Comparison of ENCODE assay signal across 19 cellular contexts in the genomic region with DNA sequence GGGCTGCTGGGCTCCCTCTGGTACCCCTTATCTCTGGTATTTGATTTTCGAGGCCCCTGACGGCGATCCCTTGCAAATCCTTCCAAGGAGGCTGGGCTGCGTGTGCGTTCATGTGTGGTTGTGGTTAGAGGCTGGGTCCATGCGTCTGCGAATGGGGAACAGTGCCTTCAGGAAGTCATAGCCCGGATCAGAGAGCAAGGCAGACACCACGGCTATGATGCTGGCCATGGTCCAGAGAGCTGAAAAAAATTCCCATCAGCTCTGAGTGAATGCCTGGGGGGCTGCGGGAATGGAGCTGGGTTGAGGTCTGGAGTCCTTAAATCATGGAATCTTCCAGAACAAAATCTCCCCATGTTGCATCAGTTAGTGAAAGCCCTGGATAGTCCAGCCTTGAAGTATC.
DNase-seq lines count a peak whose midpoint lies in the region; ATAC-seq and TF ChIP-seq lines count a peak whose summit lies in the region.
"Had no signal": no experiment of that assay in that cellular context is flagged by ENCODE, and none has a peak within 500 bp of the region (broad histone marks: within the 10 kb centered on the region; RNA-seq: fewer than 3 reads in every experiment).

No MANE protein-coding gene starts in this region.

- no peak overlapping the region for H3K18ac ChIP-seq in mesenchymal stem cell (ENCODE audit: low read depth in 1 of 2, low read length in 2 of 2)

- no peak overlapping the region for H2AK5ac ChIP-seq in mesenchymal stem cell (ENCODE audit: low read length, severe bottlenecking)

- H3K4me1 ChIP-seq in mesenchymal stem cell (ENCODE audit: control insufficient read depth, insufficient read depth, low read depth, low read length) = peaks cover 8% of the 10 kb centered on the region
- peaks cover 0 to 9% of the 10 kb centered on the region in 2 donors for H3K4me1 ChIP-seq in thoracic aorta (ENCODE audit: control insufficient read depth in 1 of 2, low read depth in 2 of 2)

- H3K9me3 Mint-ChIP-seq in activated T-cell treated with anti-CD3 and anti-CD28 coated beads, Interleukin-2, amount 50 U/mL, for 24 hours = no peaks in the 10 kb centered on the region
- H3K9me3 Mint-ChIP-seq: CD8-positive, alpha-beta memory T cell; HFFc6 had no signal

- no peaks in the 10 kb centered on the region for H3K27me3 ChIP-seq in mesenchymal stem cell (ENCODE audit: control insufficient read depth in 1 of 2, insufficient read depth in 1 of 2, low read length in 2 of 2)
- no peaks in the 10 kb centered on the region for H3K27me3 ChIP-seq in thoracic aorta (replicated peaks; ENCODE audit: insufficient read depth)

- H3K36me3 ChIP-seq in mesenchymal stem cell (ENCODE audit: control insufficient read depth in 1 of 2, insufficient read depth in 2 of 2, low read depth in 1 of 2, low read length in 2 of 2) (no peaks in the 10 kb centered on the region), thoracic aorta (no peaks in the 10 kb centered on the region)
- H3K36me3 ChIP-seq: stomach had no signal

- no peak overlapping the region for H2BK120ac ChIP-seq in mesenchymal stem cell (ENCODE audit: low read depth, low read length)

- H2BK5ac ChIP-seq in mesenchymal stem cell (ENCODE audit: low read depth, low read length, poor library complexity, severe bottlenecking) = no peak overlapping the region

- DNase-seq in NCI-H1092 treated with DMSO at 0.1 percent for 48 hours (lab: John Stamatoyannopoulos, UW) (peak; percentile 26), NCI-H1092 (lab: John Stamatoyannopoulos, UW) (no peak), astrocyte of the hippocampus (ENCODE audit: low read depth, low spot score) (peak; percentile 78), mesenchymal stem cell (no peak), thoracic aorta (ENCODE audit: low spot score) (no peak), NCI-H1930 (lab: John Stamatoyannopoulos, UW) (no peak), D341Med (ENCODE audit: low spot score) (no peak)
- no peak for DNase-seq in activated T-cell treated with anti-CD3 and anti-CD28 coated beads, Interleukin-2, amount 50 U/mL, for 24 hours
- DNase-seq: 8988T; activated CD4-positive, CD25-positive, alpha-beta regulatory T cell; activated effector memory CD4-positive, alpha-beta T cell treated with anti-CD3 and anti-CD28 coated beads, Interleukin-2, amount 50 U/mL, for 16 hours; CD8-positive, alpha-beta memory T cell; effector CD4-positive, alpha-beta T cell; GF-D8; HFFc6; KBM-7; mammary epithelial cell; OCI-M1; stomach had no signal

- H3K4me3 Mint-ChIP-seq in activated T-cell treated with anti-CD3 and anti-CD28 coated beads, Interleukin-2, amount 50 U/mL, for 24 hours = no peak overlapping the region
- H3K4me3 Mint-ChIP-seq: CD8-positive, alpha-beta memory T cell; HFFc6 had no signal

- no peak overlapping the region for H4K8ac ChIP-seq in mesenchymal stem cell (ENCODE audit: low read length)

- H3K4me3 ChIP-seq in mesenchymal stem cell (ENCODE audit: insufficient read depth in 1 of 2, low read depth in 1 of 2, low read length in 2 of 2) = no peak overlapping the region
- H3K4me3 ChIP-seq in thoracic aorta = no peak overlapping the region
- H3K4me3 ChIP-seq: stomach had no signal

- no peak overlapping the region for H3K4me2 ChIP-seq in mesenchymal stem cell (ENCODE audit: low read length, poor library complexity, severe bottlenecking)

- peaks cover 46% of the 10 kb centered on the region for H3K27me3 Mint-ChIP-seq in activated T-cell treated with anti-CD3 and anti-CD28 coated beads, Interleukin-2, amount 50 U/mL, for 24 hours

- no peak for TF ChIP-seq CTCF in thoracic aorta (IDR thresholded peaks at IDR 0.05)

- no peaks in the 10 kb centered on the region for H3K4me1 Mint-ChIP-seq in activated T-cell treated with anti-CD3 and anti-CD28 coated beads, Interleukin-2, amount 50 U/mL, for 24 hours (ENCODE audit: low read depth)
- H3K4me1 Mint-ChIP-seq: CD8-positive, alpha-beta memory T cell had no signal

- H3K23ac ChIP-seq in mesenchymal stem cell (ENCODE audit: low read length in 2 of 2) = no peak overlapping the region

- H4K91ac ChIP-seq in mesenchymal stem cell (ENCODE audit: low read length) = no peak overlapping the region

- H2BK12ac ChIP-seq in mesenchymal stem cell (ENCODE audit: low read length in 2 of 2) = no peak overlapping the region

- no peak overlapping the region for H3K4ac ChIP-seq in mesenchymal stem cell (ENCODE audit: low read depth in 1 of 2, low read length in 2 of 2)

- H3K9me3 ChIP-seq in mesenchymal stem cell (ENCODE audit: control insufficient read depth, low read length) (no peaks in the 10 kb centered on the region), thoracic aorta (no peaks in the 10 kb centered on the region)
- H3K9me3 ChIP-seq: stomach had no signal

- H3K14ac ChIP-seq in mesenchymal stem cell (ENCODE audit: low read length in 2 of 2) = no peak overlapping the region

- H2BK15ac ChIP-seq in mesenchymal stem cell (ENCODE audit: low read depth, poor library complexity, severe bottlenecking) = peak overlapping the region; percentile 54

- no peak overlapping the region for H3K9ac ChIP-seq in mesenchymal stem cell (ENCODE audit: low read length)

- H3K27ac ChIP-seq in mesenchymal stem cell (ENCODE audit: low read length, poor library complexity, severe bottlenecking) = no peak overlapping the region
- no peak overlapping the region for H3K27ac ChIP-seq in thoracic aorta

- no peaks in the 10 kb centered on the region for H3K79me1 ChIP-seq in mesenchymal stem cell (replicated peaks; ENCODE audit: low read length, poor library complexity, severe bottlenecking)

- no peak overlapping the region for H3K27ac Mint-ChIP-seq in activated T-cell treated with anti-CD3 and anti-CD28 coated beads, Interleukin-2, amount 50 U/mL, for 24 hours
- H3K27ac Mint-ChIP-seq: CD8-positive, alpha-beta memory T cell; HFFc6 had no signal

- no peak overlapping the region for H2AFZ ChIP-seq in mesenchymal stem cell (ENCODE audit: low read depth, low read length)

- peak; percentile 22 for ATAC-seq in thoracic aorta (ENCODE audit: insufficient number of reproducible peaks, low FRiP score, low read depth)

- no peaks in the 10 kb centered on the region for H3K36me3 Mint-ChIP-seq in activated T-cell treated with anti-CD3 and anti-CD28 coated beads, Interleukin-2, amount 50 U/mL, for 24 hours (ENCODE audit: low read depth)
- H3K36me3 Mint-ChIP-seq: CD8-positive, alpha-beta memory T cell had no signal

- 92% methylated on average over 9 of the region's 10 CpGs for WGBS in mesenchymal stem cell

Comparison
In these comparisons a context has a peak if more than half of its experiments do, and no peak if none do; other contexts are left out.
1. DNase-seq: peak in NCI-H1092 treated with DMSO at 0.1 percent for 48 hours (single experiment) and astrocyte of the hippocampus (single experiment); none in NCI-H1092 (single experiment), mesenchymal stem cell (single experiment), thoracic aorta (single experiment), activated T-cell treated with anti-CD3 and anti-CD28 coated beads, Interleukin-2, amount 50 U/mL, for 24 hours (single experiment), NCI-H1930 (0 of 2) and D341Med (single experiment).